In genomic region chr3:39657775-39658174, GRCh38 we compare ENCODE assay signal across 33 cellular contexts.
"Had no signal": no experiment of that assay in that cellular context is flagged by ENCODE, and none has a peak within 500 bp of the region (broad histone marks: within the 10 kb centered on the region; RNA-seq: fewer than 3 reads in every experiment).

No MANE protein-coding gene starts in this region.

- H3K36me3 ChIP-seq: adrenal gland, ascending aorta, brain microvascular endothelial cell, breast epithelium, cardiac muscle cell had no signal

- H3K27ac ChIP-seq: adrenal gland, ascending aorta, body of pancreas, brain microvascular endothelial cell, breast epithelium, cardiac muscle cell had no signal

- H3K27me3 ChIP-seq: adrenal gland, ascending aorta, body of pancreas, brain microvascular endothelial cell, breast epithelium, cardiac muscle cell had no signal

- H3K9me3 ChIP-seq: adrenal gland, ascending aorta, body of pancreas, breast epithelium had no signal

- DNase-seq: activated effector memory CD4-positive, alpha-beta T cell treated with anti-CD3 and anti-CD28 coated beads, Interleukin-2, amount 50 U/mL, for 16 hours; activated effector memory CD4-positive, alpha-beta T cell treated with Interleukin-2 at 50 U/mL for 16 hours; activated gamma-delta T cell; activated gamma-delta T cell treated with Interleukin-2 at 50 U/mL for 16 hours; activated naive CD4-positive, alpha-beta T cell; activated naive CD4-positive, alpha-beta T cell treated with anti-CD3 and anti-CD28 coated beads for 36 hours; activated naive CD4-positive, alpha-beta T cell treated with anti-CD3 and anti-CD28 coated beads, Interleukin-2, amount 10 ng/mL, durations not matched to agents 7 days and 5 days; activated naive CD4-positive, alpha-beta T cell treated with anti-CD3 and anti-CD28 coated beads, Interleukin-2, amount 50 U/mL, for 16 hours; activated naive CD4-positive, alpha-beta T cell treated with Interleukin-2 at 50 U/mL for 16 hours; activated naive CD8-positive, alpha-beta T cell treated with anti-CD3 and anti-CD28 coated beads for 36 hours; activated naive CD8-positive, alpha-beta T cell treated with anti-CD3 and anti-CD28 coated beads, Interleukin-2, amount 10 ng/mL, durations not matched to agents 7 days and 5 days; activated naive CD8-positive, alpha-beta T cell treated with anti-CD3 and anti-CD28 coated beads, Interleukin-2, amount 50 U/mL, for 24 hours; activated T-cell treated with anti-CD3 and anti-CD28 coated beads, Interleukin-2, amount 50 U/mL, for 1 hour; activated T-cell treated with anti-CD3 and anti-CD28 coated beads, Interleukin-2, amount 50 U/mL, for 24 hours; activated T-cell treated with anti-CD3 and anti-CD28 coated beads, Interleukin-2, amount 50 U/mL, for 4 hours; activated T-cell treated with anti-CD3 and anti-CD28 coated beads, Interleukin-2, amount 50 U/mL, for 48 hours; activated T-cell treated with anti-CD3 and anti-CD28 coated beads, Interleukin-2, amount 50 U/mL, for 72 hours; adrenal gland; amniotic stem cell; amygdala; anterior cingulate cortex; aorta; body of pancreas; brain microvascular endothelial cell; caudate nucleus; central memory CD4-positive, alpha-beta T cell had no signal

- ATAC-seq: activated naive CD4-positive, alpha-beta T cell treated with anti-CD3 and anti-CD28 coated beads, Interleukin-2, amount 50 U/mL, for 72 hours; activated naive CD8-positive, alpha-beta T cell treated with anti-CD3 and anti-CD28 coated beads, Interleukin-2, amount 50 U/mL, for 24 hours; activated T-cell treated with anti-CD3 and anti-CD28 coated beads, Interleukin-2, amount 50 U/mL, for 4 hours; activated T-cell treated with anti-CD3 and anti-CD28 coated beads, Interleukin-2, amount 50 U/mL, for 72 hours; activated T-helper 17 cell treated with anti-CD3 and anti-CD28 coated beads, Interleukin-2, amount 50 U/mL, for 72 hours; body of pancreas had no signal

- H3K4me1 ChIP-seq: adrenal gland, ascending aorta, breast epithelium had no signal

- H3K4me3 ChIP-seq: adrenal gland, ascending aorta, body of pancreas, breast epithelium, cardiac muscle cell had no signal

- FAIRE-seq: astrocyte, bronchial epithelial cell had no signal
